In the genomic region with DNA sequence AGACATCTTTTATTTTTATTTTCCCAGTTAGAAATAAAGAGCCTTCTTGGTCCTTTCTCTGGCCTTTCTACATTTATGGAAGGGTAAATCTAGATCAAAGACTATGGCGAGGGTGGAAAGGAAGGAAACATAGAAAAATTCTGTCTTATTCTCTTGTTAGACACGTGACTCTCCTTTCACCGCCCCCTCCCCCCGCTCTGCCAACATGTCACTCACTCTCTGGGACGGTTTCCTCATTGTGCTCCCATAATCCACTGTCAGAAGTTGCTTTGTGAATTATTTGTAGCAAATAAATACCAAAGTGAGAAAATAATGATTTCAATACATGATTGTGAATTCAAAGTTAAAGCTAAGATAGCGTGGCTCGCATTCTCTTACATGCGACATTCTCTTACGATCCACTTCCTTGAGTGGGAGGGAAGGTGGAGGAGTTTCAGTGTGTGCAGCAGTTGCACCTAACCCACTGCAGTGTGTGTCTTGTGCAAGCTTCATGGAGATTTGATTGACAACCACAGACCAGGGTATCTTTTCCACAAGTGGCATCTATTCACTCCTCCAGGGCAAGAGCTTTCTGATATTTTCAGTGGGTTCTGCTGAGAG, we compare ENCODE assay signal across 1 cellular context.
A peak's percentile ranks its signal among the peaks of the same experiment; 100 is the strongest.
TF ChIP-seq lines count a peak whose summit lies in the region.

No MANE protein-coding gene starts in this region.

TF ChIP-seq in K562, 482 proteins besides CTCF, POLR2A, EP300 and RAD21:
- TF ChIP-seq, protein P1, sequence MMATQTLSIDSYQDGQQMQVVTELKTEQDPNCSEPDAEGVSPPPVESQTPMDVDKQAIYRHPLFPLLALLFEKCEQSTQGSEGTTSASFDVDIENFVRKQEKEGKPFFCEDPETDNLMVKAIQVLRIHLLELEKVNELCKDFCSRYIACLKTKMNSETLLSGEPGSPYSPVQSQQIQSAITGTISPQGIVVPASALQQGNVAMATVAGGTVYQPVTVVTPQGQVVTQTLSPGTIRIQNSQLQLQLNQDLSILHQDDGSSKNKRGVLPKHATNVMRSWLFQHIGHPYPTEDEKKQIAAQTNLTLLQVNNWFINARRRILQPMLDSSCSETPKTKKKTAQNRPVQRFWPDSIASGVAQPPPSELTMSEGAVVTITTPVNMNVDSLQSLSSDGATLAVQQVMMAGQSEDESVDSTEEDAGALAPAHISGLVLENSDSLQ (IDR thresholded peaks at IDR 0.05), result 0 out of 2 replicates have a peak, but pooled peaks have one; percentile 39
- TF ChIP-seq CBX5 (IDR thresholded peaks at IDR 0.05; ENCODE audit: borderline replicate concordance, low read depth), result no peak
- TF ChIP-seq, protein P2, sequence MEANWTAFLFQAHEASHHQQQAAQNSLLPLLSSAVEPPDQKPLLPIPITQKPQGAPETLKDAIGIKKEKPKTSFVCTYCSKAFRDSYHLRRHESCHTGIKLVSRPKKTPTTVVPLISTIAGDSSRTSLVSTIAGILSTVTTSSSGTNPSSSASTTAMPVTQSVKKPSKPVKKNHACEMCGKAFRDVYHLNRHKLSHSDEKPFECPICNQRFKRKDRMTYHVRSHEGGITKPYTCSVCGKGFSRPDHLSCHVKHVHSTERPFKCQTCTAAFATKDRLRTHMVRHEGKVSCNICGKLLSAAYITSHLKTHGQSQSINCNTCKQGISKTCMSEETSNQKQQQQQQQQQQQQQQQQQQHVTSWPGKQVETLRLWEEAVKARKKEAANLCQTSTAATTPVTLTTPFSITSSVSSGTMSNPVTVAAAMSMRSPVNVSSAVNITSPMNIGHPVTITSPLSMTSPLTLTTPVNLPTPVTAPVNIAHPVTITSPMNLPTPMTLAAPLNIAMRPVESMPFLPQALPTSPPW (CRISPR knock-in tag; IDR thresholded peaks at IDR 0.05), result 0 out of 2 replicates have a peak, but pooled peaks have one; percentile 13
- no peak for TF ChIP-seq ASH1L (IDR thresholded peaks at IDR 0.05; ENCODE audit: borderline replicate concordance, low read depth, partially characterized antibody)
- TF ChIP-seq, protein P3, sequence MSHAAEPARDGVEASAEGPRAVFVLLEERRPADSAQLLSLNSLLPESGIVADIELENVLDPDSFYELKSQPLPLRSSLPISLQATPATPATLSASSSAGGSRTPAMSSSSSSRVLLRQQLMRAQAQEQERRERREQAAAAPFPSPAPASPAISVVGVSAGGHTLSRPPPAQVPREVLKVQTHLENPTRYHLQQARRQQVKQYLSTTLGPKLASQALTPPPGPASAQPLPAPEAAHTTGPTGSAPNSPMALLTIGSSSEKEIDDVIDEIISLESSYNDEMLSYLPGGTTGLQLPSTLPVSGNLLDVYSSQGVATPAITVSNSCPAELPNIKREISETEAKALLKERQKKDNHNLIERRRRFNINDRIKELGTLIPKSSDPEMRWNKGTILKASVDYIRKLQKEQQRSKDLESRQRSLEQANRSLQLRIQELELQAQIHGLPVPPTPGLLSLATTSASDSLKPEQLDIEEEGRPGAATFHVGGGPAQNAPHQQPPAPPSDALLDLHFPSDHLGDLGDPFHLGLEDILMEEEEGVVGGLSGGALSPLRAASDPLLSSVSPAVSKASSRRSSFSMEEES (CRISPR knock-in tag; IDR thresholded peaks at IDR 0.05), result peak; percentile 27; the same call in 1 of the 2 replicates
